Comparison of ENCODE assay signal across 8 cellular contexts in genomic region chr20:23245553-23246128, GRCh38.
DNase-seq lines count a peak whose midpoint lies in the region; ATAC-seq, FAIRE-seq and TF ChIP-seq lines count a peak whose summit lies in the region.

No MANE protein-coding gene starts in this region.

- DNase-seq in AG04450 (ENCODE audit: low read depth, low spot score) (no peak), GM18507 (ENCODE audit: extremely low spot score, insufficient read length, low read depth) (peak; percentile 43), NCI-H774 (lab: John Stamatoyannopoulos, UW) (peak; percentile 51), T47D (ENCODE audit: low read depth in 1 of 2, low spot score in 1 of 2) (peak; percentile 20 to 33), left colon (peak in 1 of 2 donors; percentile 63), upper lobe of left lung (peak in 1 of 2 donors; percentile 79), inferior parietal cortex (ENCODE audit: extremely low spot score) (no peak)

- peak in 1 of 4 donors; percentile 40 for TF ChIP-seq EP300 in upper lobe of left lung (IDR thresholded peaks at IDR 0.05)

- CTCF ChIA-PET in AG04450 (lab: Charles Lee) = interaction anchor here (0.6 to 3.5 kb wide), 11 partner anchors 10 to 561 kb away, joined by 3 to 25 read pairs (median 4); no protein-coding TSS in a partner anchor

- ATAC-seq in HG02852 (IDR thresholded peaks at IDR 0.05; ENCODE audit: unreplicated experiment) (peak; percentile 89), left colon (peak; percentile 59), upper lobe of left lung (ENCODE audit: low FRiP score in 2 of 2) (peak; percentile 76 to 77)

- H3K4me3 ChIP-seq in AG04450 (ENCODE audit: low read depth, low read length) = no peak overlapping the region
- H3K4me3 ChIP-seq in upper lobe of left lung = no peak overlapping the region

- H3K27ac ChIP-seq in AG04450 (ENCODE audit: low read depth, low read length) (no peak overlapping the region), upper lobe of left lung (peak overlapping the region in 2 of 4 donors; percentile 10 to 14)

- TF ChIP-seq CTCF in AG04450 (IDR thresholded peaks at IDR 0.05; ENCODE audit: low read depth, low read length) (peak; percentile 65), upper lobe of left lung (IDR thresholded peaks at IDR 0.05) (peak in 5 of 6 experiments; percentile 48 to 63 (median 60))

- intact Hi-C loops in left colon (cut with DNase I, micrococcal nuclease) = no loop called here

- no peaks in the 10 kb centered on the region for H3K36me3 ChIP-seq in upper lobe of left lung

- H3K9me3 ChIP-seq in AG04450 (ENCODE audit: control insufficient read depth, insufficient read depth, low read length) (no peaks in the 10 kb centered on the region; the same call in 1 of the 2 replicates), upper lobe of left lung (no peaks in the 10 kb centered on the region)

- POLR2A ChIA-PET in AG04450 (lab: Yijun Ruan, JAX) = interaction anchor here (0.7 to 1.0 kb wide), 2 partner anchors 195 to 412 kb away, joined by 3 read pairs; no protein-coding TSS in a partner anchor

- H3K4me1 ChIP-seq in upper lobe of left lung = peaks cover 11 to 18% (median 17%) of the 10 kb centered on the region in 4 donors

- WGBS in upper lobe of left lung, 2 donors = 37 to 41% methylated on average over 8 to 9 of the region's 9 CpGs

- peak; percentile 79 for FAIRE-seq in GM18507 (lab: Jason Lieb, UNC)

- peaks cover 21% of the 10 kb centered on the region for H3K27me3 ChIP-seq in AG04450 (ENCODE audit: control insufficient read depth, insufficient read depth, low read length)
- H3K27me3 ChIP-seq in upper lobe of left lung = no peaks in the 10 kb centered on the region

- TF ChIP-seq POLR2A in upper lobe of left lung (IDR thresholded peaks at IDR 0.05) = no peak

- in situ Hi-C loops in T47D (cut with HindIII; ENCODE audit: low pct_unique_long_range_greater_than_20kb, low sequenced_read_pairs) = no loop called here

Comparison
In these comparisons a context has a peak if more than half of its experiments do, and no peak if none do; other contexts are left out.
1. DNase-seq: peak in GM18507 (single experiment), NCI-H774 (single experiment) and T47D (2 of 2); none in AG04450 (single experiment) and inferior parietal cortex (single experiment).
2. Peak in every context shown above with its lines, with median percentiles within 50 percentile points of each other: ATAC-seq.